Comparison of ENCODE assay signal across 8 cellular contexts in genomic region chr22:31089101-31090100, GRCh38. TPM values are rescaled to one million over a fixed set of nuclear protein-coding genes. Genes with fewer than 3 reads are reported as not detected.
DNase-seq lines count a peak whose midpoint lies in the region; ATAC-seq and TF ChIP-seq lines count a peak whose summit lies in the region.

No MANE protein-coding gene starts in this region.

- H3K79me2 ChIP-seq in OCI-LY7 (ENCODE audit: insufficient read depth, low read depth, low read length) = no peaks in the 10 kb centered on the region; the same call in 1 of the 2 replicates

- POLR2A ChIA-PET in OCI-LY7 (lab: Charles Lee) = no interaction called here

- H3K4me1 ChIP-seq in OCI-LY7 (ENCODE audit: insufficient read depth, low read length, poor library complexity, severe bottlenecking) (peaks cover 19% of the 10 kb centered on the region), lung (ENCODE audit: control insufficient read depth in 2 of 2, insufficient read depth in 2 of 2, low read length in 2 of 2) (peaks cover 0 to 5% of the 10 kb centered on the region in 2 donors)

- peak overlapping the region; percentile 28; the same call in 1 of the 2 replicates for H3K4me2 ChIP-seq in OCI-LY7 (ENCODE audit: low read length)

- intact Hi-C loops in OCI-LY7 (cut with micrococcal nuclease; ENCODE audit: unreplicated experiment) = loop anchor here (1.0 to 10.0 kb wide), 4 partner anchors 60 to 455 kb away; partner anchors contain the start of gene SLC35E4

- no peak overlapping the region for H2AFZ ChIP-seq in OCI-LY7 (ENCODE audit: low read length)

- TF ChIP-seq CTCF in 22Rv1 (IDR thresholded peaks at IDR 0.05) (peak; percentile 75), OCI-LY7 (conservative IDR thresholded peaks at IDR 0.05; ENCODE audit: low read length) (peak; percentile 89), lung (IDR thresholded peaks at IDR 0.05; ENCODE audit: control extremely low read depth, extremely low read depth) (peak; percentile 50)

- BruUV-seq in OCI-LY7 (replicated peaks; lab: Mats Ljungman, UMichigan) = no TSS peak

- H3K4me3 ChIP-seq in OCI-LY7 (ENCODE audit: low read depth, low read length, poor library complexity, severe bottlenecking) = no peak overlapping the region
- no peak overlapping the region for H3K4me3 ChIP-seq in lung

- H3K9me2 ChIP-seq in OCI-LY7 (ENCODE audit: insufficient read depth, low read length) = no peaks in the 10 kb centered on the region

- WGBS in lung, 2 donors = 76 to 77% methylated on average over 11 of the region's 11 CpGs

- CTCF ChIA-PET in OCI-LY7 (lab: Charles Lee; ENCODE audit: unreplicated experiment) = no interaction called here

- H3K36me3 ChIP-seq in OCI-LY7 (ENCODE audit: insufficient read depth, low read length) = no peaks in the 10 kb centered on the region
- peaks cover 4 to 62% of the 10 kb centered on the region in 2 donors for H3K36me3 ChIP-seq in lung (ENCODE audit: control insufficient read depth in 2 of 2, insufficient read depth in 2 of 2, low read length in 2 of 2)

- DNase-seq in ELR (ENCODE audit: low read depth) (peak; percentile 55), OCI-LY7 (ENCODE audit: low spot score) (peak; percentile 64), cerebellum (ENCODE audit: low spot score) (peak; percentile 50), lung (ENCODE audit: low spot score) (no peak), GDM1 (lab: John Stamatoyannopoulos, UW) (no peak)

- no peaks in the 10 kb centered on the region for H3K27me3 ChIP-seq in lung (ENCODE audit: control insufficient read depth, insufficient read depth)

- H3K9me3 ChIP-seq in OCI-LY7 (ENCODE audit: low read length) = no peaks in the 10 kb centered on the region
- no peaks in the 10 kb centered on the region for H3K9me3 ChIP-seq in lung (ENCODE audit: control insufficient read depth in 2 of 2, insufficient read depth in 1 of 2, low read length in 1 of 2)

- H3K27ac ChIP-seq in 22Rv1 (no peak overlapping the region), OCI-LY7 (ENCODE audit: low read depth, low read length, poor library complexity, severe bottlenecking) (no peak overlapping the region), lung (ENCODE audit: low read depth in 1 of 2, low read length in 1 of 2) (no peak overlapping the region)

- ATAC-seq in lung (ENCODE audit: insufficient read depth, low FRiP score) = no peak
- ATAC-seq in GM19397 (IDR thresholded peaks at IDR 0.05; ENCODE audit: unreplicated experiment) = no peak
- no peak for ATAC-seq in HG03095 (IDR thresholded peaks at IDR 0.05; ENCODE audit: unreplicated experiment)

- H4K20me1 ChIP-seq in OCI-LY7 (ENCODE audit: insufficient read depth, low read length) = no peaks in the 10 kb centered on the region

RNA-seq across cellular contexts. Expression of gene SMTN, which starts 8.3 kb away (rescaled TPM):
- 13.5 and 16.9 TPM in 2 replicates for total RNA-seq in OCI-LY7 (2014; rRNA removed; shearing (Covaris generic))
- total RNA-seq in OCI-LY7 (2022) = 35.4 and 50.8 TPM in 2 replicates
- total RNA-seq in cerebellum = 17.1 TPM
- total RNA-seq in lung = 100 to 1,000 TPM in 1 of 2 donors, 10 to 100 TPM in 1; 92.6 to 101 TPM
- polyA plus RNA-seq in lung = 10 to 100 TPM; 30.8 to 36.8 TPM

RNA-seq across cellular contexts. Expression of gene SELENOM, which starts 18.0 kb away (rescaled TPM):
- total RNA-seq in OCI-LY7 (2014; rRNA removed; shearing (Covaris generic)) = 1.4 TPM in 1 of 2 replicates, not detected in the other
- 0.55 and 1.8 TPM in 2 replicates for total RNA-seq in OCI-LY7 (2022)
- 11.1 TPM for total RNA-seq in cerebellum
- 100 to 1,000 TPM in 1 of 2 donors, 10 to 100 TPM in 1; 26.6 to 156 TPM for total RNA-seq in lung
- polyA plus RNA-seq in lung = 100 to 1,000 TPM; 138 to 159 TPM

RNA-seq across cellular contexts. Expression of gene INPP5J, which starts 33.4 kb away (rescaled TPM):
- total RNA-seq in OCI-LY7 (2014; rRNA removed; shearing (Covaris generic)) = not detected in 2 replicates
- total RNA-seq in OCI-LY7 (2022) (7.0 and 7.5 TPM in 2 replicates), cerebellum (0.73 TPM), lung (1 to 10 TPM; 1.3 to 6.5 TPM)
- polyA plus RNA-seq in lung = 1 to 10 TPM; 1.2 to 2.9 TPM

RNA-seq across cellular contexts. Expression of gene PLA2G3, which starts 50.9 kb away (rescaled TPM):
- not detected in 2 replicates for total RNA-seq in OCI-LY7 (2014; rRNA removed; shearing (Covaris generic))
- total RNA-seq in OCI-LY7 (2022) (not detected in 2 replicates), cerebellum (not detected), lung (10 to 100 TPM in 1 of 2 donors, under 1 TPM in 1; 0.85 to 17.4 TPM)
- polyA plus RNA-seq in lung = 10 to 100 TPM in 1 of 2 donors, 1 to 10 TPM in 1; 5.7 to 10.7 TPM

Comparison
In these comparisons a context has a peak if more than half of its experiments do, and no peak if none do; other contexts are left out.
1. DNase-seq: peak in ELR (single experiment), OCI-LY7 (single experiment) and cerebellum (single experiment); none in lung (single experiment) and GDM1 (single experiment).
2. Peak in every context shown above with its lines, with median percentiles within 50 percentile points of each other: CTCF ChIP-seq.